In the genomic region with DNA sequence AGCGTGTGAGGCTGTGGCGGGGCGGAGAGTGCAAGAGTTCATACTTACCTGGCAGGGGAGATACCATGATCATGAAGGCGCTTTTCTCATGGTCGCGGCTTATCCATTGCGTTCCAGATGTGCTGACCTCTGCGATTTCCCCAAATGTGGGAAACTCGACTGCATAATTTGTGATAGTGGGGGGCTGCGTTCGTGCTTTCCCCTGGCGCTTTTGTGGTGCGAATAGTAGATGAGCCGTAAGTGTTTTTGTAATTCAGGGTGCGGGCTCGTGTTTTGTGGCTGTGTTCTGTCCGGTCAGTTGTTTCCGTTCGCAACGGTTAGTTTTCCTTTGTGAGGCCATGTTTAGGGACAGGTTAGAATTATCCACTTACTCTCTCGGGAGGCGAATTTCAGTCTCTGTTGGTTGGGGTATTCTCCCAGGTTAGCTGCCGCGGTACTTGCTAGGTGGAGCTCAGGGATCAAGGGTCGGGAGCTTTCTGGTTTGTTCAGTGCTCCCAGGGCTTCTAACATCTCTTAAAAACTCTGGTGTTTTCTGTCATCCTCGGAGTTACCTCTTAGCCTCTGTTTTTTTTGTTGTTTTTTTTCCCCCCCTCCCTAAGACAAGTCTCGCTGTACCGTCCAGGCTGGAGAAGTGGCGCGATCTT, we compare ENCODE assay signal across 1 cellular context.
TF ChIP-seq lines count a peak whose summit lies in the region.

No MANE protein-coding gene starts in this region.

TF ChIP-seq in GM12878, 131 proteins besides CTCF, POLR2A, EP300 and RAD21 (continued from another document):
- TF ChIP-seq, protein P1, sequence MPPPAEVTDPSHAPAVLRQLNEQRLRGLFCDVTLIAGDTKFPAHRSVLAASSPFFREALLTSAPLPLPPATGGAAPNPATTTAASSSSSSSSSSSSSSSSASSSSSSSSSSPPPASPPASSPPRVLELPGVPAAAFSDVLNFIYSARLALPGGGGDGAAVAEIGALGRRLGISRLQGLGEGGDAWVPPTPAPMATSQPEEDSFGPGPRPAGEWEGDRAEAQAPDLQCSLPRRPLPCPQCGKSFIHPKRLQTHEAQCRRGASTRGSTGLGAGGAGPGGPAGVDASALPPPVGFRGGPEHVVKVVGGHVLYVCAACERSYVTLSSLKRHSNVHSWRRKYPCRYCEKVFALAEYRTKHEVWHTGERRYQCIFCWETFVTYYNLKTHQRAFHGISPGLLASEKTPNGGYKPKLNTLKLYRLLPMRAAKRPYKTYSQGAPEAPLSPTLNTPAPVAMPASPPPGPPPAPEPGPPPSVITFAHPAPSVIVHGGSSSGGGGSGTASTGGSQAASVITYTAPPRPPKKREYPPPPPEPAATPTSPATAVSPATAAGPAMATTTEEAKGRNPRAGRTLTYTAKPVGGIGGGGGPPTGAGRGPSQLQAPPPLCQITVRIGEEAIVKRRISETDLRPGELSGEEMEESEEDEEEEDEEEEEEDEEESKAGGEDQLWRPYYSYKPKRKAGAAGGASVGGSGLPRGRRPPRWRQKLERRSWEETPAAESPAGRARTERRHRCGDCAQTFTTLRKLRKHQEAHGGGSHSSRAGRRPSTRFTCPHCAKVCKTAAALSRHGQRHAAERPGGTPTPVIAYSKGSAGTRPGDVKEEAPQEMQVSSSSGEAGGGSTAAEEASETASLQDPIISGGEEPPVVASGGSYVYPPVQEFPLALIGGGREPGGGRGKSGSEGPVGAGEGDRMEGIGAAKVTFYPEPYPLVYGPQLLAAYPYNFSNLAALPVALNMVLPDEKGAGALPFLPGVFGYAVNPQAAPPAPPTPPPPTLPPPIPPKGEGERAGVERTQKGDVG (CRISPR knock-in tag; IDR thresholded peaks at IDR 0.05): peak; percentile 99
- TF ChIP-seq, protein P2, sequence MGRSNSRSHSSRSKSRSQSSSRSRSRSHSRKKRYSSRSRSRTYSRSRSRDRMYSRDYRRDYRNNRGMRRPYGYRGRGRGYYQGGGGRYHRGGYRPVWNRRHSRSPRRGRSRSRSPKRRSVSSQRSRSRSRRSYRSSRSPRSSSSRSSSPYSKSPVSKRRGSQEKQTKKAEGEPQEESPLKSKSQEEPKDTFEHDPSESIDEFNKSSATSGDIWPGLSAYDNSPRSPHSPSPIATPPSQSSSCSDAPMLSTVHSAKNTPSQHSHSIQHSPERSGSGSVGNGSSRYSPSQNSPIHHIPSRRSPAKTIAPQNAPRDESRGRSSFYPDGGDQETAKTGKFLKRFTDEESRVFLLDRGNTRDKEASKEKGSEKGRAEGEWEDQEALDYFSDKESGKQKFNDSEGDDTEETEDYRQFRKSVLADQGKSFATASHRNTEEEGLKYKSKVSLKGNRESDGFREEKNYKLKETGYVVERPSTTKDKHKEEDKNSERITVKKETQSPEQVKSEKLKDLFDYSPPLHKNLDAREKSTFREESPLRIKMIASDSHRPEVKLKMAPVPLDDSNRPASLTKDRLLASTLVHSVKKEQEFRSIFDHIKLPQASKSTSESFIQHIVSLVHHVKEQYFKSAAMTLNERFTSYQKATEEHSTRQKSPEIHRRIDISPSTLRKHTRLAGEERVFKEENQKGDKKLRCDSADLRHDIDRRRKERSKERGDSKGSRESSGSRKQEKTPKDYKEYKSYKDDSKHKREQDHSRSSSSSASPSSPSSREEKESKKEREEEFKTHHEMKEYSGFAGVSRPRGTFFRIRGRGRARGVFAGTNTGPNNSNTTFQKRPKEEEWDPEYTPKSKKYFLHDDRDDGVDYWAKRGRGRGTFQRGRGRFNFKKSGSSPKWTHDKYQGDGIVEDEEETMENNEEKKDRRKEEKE (IDR thresholded peaks at IDR 0.05): peak; percentile 82
- TF ChIP-seq, protein P3, sequence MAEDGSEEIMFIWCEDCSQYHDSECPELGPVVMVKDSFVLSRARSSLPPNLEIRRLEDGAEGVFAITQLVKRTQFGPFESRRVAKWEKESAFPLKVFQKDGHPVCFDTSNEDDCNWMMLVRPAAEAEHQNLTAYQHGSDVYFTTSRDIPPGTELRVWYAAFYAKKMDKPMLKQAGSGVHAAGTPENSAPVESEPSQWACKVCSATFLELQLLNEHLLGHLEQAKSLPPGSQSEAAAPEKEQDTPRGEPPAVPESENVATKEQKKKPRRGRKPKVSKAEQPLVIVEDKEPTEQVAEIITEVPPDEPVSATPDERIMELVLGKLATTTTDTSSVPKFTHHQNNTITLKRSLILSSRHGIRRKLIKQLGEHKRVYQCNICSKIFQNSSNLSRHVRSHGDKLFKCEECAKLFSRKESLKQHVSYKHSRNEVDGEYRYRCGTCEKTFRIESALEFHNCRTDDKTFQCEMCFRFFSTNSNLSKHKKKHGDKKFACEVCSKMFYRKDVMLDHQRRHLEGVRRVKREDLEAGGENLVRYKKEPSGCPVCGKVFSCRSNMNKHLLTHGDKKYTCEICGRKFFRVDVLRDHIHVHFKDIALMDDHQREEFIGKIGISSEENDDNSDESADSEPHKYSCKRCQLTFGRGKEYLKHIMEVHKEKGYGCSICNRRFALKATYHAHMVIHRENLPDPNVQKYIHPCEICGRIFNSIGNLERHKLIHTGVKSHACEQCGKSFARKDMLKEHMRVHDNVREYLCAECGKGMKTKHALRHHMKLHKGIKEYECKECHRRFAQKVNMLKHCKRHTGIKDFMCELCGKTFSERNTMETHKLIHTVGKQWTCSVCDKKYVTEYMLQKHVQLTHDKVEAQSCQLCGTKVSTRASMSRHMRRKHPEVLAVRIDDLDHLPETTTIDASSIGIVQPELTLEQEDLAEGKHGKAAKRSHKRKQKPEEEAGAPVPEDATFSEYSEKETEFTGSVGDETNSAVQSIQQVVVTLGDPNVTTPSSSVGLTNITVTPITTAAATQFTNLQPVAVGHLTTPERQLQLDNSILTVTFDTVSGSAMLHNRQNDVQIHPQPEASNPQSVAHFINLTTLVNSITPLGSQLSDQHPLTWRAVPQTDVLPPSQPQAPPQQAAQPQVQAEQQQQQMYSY (CRISPR knock-in tag; IDR thresholded peaks at IDR 0.05): peak; percentile 99
- TF ChIP-seq YY1 (IDR thresholded peaks at IDR 0.05; ENCODE audit: low read depth, low read length) (peak; percentile 90), TCF7 (IDR thresholded peaks at IDR 0.05; ENCODE audit: borderline replicate concordance) (peak; percentile 91), CREM (IDR thresholded peaks at IDR 0.05; ENCODE audit: low read depth) (peak; percentile 93), PAX5 (IDR thresholded peaks at IDR 0.05; ENCODE audit: borderline replicate concordance, low read depth, low read length) (peak; percentile 87), KLF5 (IDR thresholded peaks at IDR 0.05; ENCODE audit: partially characterized antibody) (peak; percentile 95), SIX5 (IDR thresholded peaks at IDR 0.05; ENCODE audit: low read depth, low read length, severe bottlenecking) (peak; percentile 35), TCF3 (IDR thresholded peaks at IDR 0.05; ENCODE audit: borderline replicate concordance, insufficient read depth, low read depth, low read length) (peak; percentile 99), RUNX3 (IDR thresholded peaks at IDR 0.05; ENCODE audit: low read length) (peak; percentile 88), KAT2A (conservative IDR thresholded peaks at IDR 0.05; ENCODE audit: control insufficient read depth, low read depth, low read length) (peak; percentile 71; the same call in 1 of the 2 replicates), TAF1 (IDR thresholded peaks at IDR 0.05; ENCODE audit: borderline replicate concordance, low read depth, low read length) (peak; percentile 79; the same call in 1 of the 2 replicates), CEBPB (IDR thresholded peaks at IDR 0.05; ENCODE audit: borderline replicate concordance in 1 of 2, low read depth in 2 of 2, low read length in 2 of 2) (peak in 1 of 2 experiments; percentile 92; a peak in 2 of 4 replicates), LARP7 (IDR thresholded peaks at IDR 0.05) (peak; percentile 74; the same call in 1 of the 2 replicates), GATAD2B (conservative IDR thresholded peaks at IDR 0.05; ENCODE audit: low read depth) (peak; percentile 49; the same call in 1 of the 2 replicates), SMAD1 (IDR thresholded peaks at IDR 0.05; ENCODE audit: low read depth, partially characterized antibody) (peak; percentile 99), IRF4 (IDR thresholded peaks at IDR 0.05; ENCODE audit: low read depth, low read length) (0 out of 2 replicates have a peak, but pooled peaks have one; percentile 41), HCFC1 (IDR thresholded peaks at IDR 0.05; ENCODE audit: low read length) (peak; percentile 64), BMI1 (IDR thresholded peaks at IDR 0.05; ENCODE audit: borderline replicate concordance) (peak; percentile 94), RELA (IDR thresholded peaks at IDR 0.05; ENCODE audit: borderline replicate concordance, partially characterized antibody) (peak; percentile 31)
- TF ChIP-seq, protein P4, sequence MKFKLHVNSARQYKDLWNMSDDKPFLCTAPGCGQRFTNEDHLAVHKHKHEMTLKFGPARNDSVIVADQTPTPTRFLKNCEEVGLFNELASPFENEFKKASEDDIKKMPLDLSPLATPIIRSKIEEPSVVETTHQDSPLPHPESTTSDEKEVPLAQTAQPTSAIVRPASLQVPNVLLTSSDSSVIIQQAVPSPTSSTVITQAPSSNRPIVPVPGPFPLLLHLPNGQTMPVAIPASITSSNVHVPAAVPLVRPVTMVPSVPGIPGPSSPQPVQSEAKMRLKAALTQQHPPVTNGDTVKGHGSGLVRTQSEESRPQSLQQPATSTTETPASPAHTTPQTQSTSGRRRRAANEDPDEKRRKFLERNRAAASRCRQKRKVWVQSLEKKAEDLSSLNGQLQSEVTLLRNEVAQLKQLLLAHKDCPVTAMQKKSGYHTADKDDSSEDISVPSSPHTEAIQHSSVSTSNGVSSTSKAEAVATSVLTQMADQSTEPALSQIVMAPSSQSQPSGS (IDR thresholded peaks at IDR 0.05; ENCODE audit: low read length): peak; percentile 97
- TF ChIP-seq, protein P5, sequence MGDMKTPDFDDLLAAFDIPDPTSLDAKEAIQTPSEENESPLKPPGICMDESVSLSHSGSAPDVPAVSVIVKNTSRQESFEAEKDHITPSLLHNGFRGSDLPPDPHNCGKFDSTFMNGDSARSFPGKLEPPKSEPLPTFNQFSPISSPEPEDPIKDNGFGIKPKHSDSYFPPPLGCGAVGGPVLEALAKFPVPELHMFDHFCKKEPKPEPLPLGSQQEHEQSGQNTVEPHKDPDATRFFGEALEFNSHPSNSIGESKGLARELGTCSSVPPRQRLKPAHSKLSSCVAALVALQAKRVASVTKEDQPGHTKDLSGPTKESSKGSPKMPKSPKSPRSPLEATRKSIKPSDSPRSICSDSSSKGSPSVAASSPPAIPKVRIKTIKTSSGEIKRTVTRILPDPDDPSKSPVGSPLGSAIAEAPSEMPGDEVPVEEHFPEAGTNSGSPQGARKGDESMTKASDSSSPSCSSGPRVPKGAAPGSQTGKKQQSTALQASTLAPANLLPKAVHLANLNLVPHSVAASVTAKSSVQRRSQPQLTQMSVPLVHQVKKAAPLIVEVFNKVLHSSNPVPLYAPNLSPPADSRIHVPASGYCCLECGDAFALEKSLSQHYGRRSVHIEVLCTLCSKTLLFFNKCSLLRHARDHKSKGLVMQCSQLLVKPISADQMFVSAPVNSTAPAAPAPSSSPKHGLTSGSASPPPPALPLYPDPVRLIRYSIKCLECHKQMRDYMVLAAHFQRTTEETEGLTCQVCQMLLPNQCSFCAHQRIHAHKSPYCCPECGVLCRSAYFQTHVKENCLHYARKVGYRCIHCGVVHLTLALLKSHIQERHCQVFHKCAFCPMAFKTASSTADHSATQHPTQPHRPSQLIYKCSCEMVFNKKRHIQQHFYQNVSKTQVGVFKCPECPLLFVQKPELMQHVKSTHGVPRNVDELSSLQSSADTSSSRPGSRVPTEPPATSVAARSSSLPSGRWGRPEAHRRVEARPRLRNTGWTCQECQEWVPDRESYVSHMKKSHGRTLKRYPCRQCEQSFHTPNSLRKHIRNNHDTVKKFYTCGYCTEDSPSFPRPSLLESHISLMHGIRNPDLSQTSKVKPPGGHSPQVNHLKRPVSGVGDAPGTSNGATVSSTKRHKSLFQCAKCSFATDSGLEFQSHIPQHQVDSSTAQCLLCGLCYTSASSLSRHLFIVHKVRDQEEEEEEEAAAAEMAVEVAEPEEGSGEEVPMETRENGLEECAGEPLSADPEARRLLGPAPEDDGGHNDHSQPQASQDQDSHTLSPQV (IDR thresholded peaks at IDR 0.05): 0 out of 2 replicates have a peak, but pooled peaks have one; percentile 49
- TF ChIP-seq, protein P6, sequence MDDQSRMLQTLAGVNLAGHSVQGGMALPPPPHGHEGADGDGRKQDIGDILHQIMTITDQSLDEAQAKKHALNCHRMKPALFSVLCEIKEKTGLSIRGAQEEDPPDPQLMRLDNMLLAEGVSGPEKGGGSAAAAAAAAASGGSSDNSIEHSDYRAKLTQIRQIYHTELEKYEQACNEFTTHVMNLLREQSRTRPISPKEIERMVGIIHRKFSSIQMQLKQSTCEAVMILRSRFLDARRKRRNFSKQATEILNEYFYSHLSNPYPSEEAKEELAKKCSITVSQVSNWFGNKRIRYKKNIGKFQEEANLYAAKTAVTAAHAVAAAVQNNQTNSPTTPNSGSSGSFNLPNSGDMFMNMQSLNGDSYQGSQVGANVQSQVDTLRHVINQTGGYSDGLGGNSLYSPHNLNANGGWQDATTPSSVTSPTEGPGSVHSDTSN (IDR thresholded peaks at IDR 0.05; ENCODE audit: insufficient replicate concordance, low read depth, low read length): peak; percentile 79
